Comparison of ENCODE assay signal across 15 cellular contexts in genomic region chr6:89044988-89045387, GRCh38. TPM values are rescaled to one million over a fixed set of nuclear protein-coding genes. Genes with fewer than 3 reads are reported as not detected.
A peak's percentile ranks its signal among the peaks of the same experiment; 100 is the strongest.
DNase-seq lines count a peak whose midpoint lies in the region; ATAC-seq and TF ChIP-seq lines count a peak whose summit lies in the region.
"Had no signal": no experiment of that assay in that cellular context is flagged by ENCODE, and none has a peak within 500 bp of the region (broad histone marks: within the 10 kb centered on the region; RNA-seq: fewer than 3 reads in every experiment).

No MANE protein-coding gene starts in this region.

- peaks cover 9 to 17% (median 14%) of the 10 kb centered on the region in 3 donors for H3K4me1 Mint-ChIP-seq in naive B cell
- peaks cover 3% of the 10 kb centered on the region for H3K4me1 Mint-ChIP-seq in activated CD8-positive, alpha-beta T cell treated with anti-CD3 and anti-CD28 coated beads for 36 hours (ENCODE audit: low read depth)

- H3K27me3 ChIP-seq in dorsolateral prefrontal cortex: no peaks in the 10 kb centered on the region
- H3K27me3 ChIP-seq: hepatocyte, thyroid gland had no signal

- peak overlapping the region in 40 of 59 donors; percentile 1 to 82 (median 54) for H3K27ac ChIP-seq in dorsolateral prefrontal cortex
- H3K27ac ChIP-seq: epithelial cell of prostate, hepatocyte, thyroid gland had no signal

- peak overlapping the region in 2 of 6 donors; percentile 63 to 78 for H3K27ac Mint-ChIP-seq in naive B cell
- no peak overlapping the region for H3K27ac Mint-ChIP-seq in activated CD8-positive, alpha-beta T cell treated with anti-CD3 and anti-CD28 coated beads for 36 hours
- H3K27ac Mint-ChIP-seq: activated naive CD8-positive, alpha-beta T cell had no signal

- H3K4me3 ChIP-seq in dorsolateral prefrontal cortex: no peak overlapping the region
- H3K4me3 ChIP-seq: hepatocyte, K562, thyroid gland had no signal

- no peaks in the 10 kb centered on the region for H3K27me3 Mint-ChIP-seq in naive B cell
- H3K27me3 Mint-ChIP-seq in activated CD8-positive, alpha-beta T cell treated with anti-CD3 and anti-CD28 coated beads for 36 hours: no peaks in the 10 kb centered on the region
- H3K27me3 Mint-ChIP-seq: activated naive CD8-positive, alpha-beta T cell had no signal

- peaks cover 0 to 8% of the 10 kb centered on the region in 2 donors for H3K36me3 Mint-ChIP-seq in naive B cell
- no peaks in the 10 kb centered on the region for H3K36me3 Mint-ChIP-seq in activated CD8-positive, alpha-beta T cell treated with anti-CD3 and anti-CD28 coated beads for 36 hours (ENCODE audit: low read depth)
- H3K36me3 Mint-ChIP-seq: activated naive CD8-positive, alpha-beta T cell had no signal

- peak; percentile 30 to 59 for ATAC-seq in naive B cell (ENCODE audit: low read depth in 2 of 2)
- no peak for ATAC-seq in activated CD8-positive, alpha-beta T cell treated with anti-CD3 and anti-CD28 coated beads for 36 hours
- no peak for ATAC-seq in HG02588 (IDR thresholded peaks at IDR 0.05; ENCODE audit: unreplicated experiment)
- ATAC-seq: K562, left colon had no signal

- TF ChIP-seq CTCF in dorsolateral prefrontal cortex (IDR thresholded peaks at IDR 0.05 in 54 of 56, conservative IDR thresholded peaks at IDR 0.05 in 2 of 56; ENCODE audit: low read depth in 1 of 56, partially characterized antibody in 56 of 56): no peak
- no peak for TF ChIP-seq CTCF in activated CD8-positive, alpha-beta T cell treated with anti-CD3 and anti-CD28 coated beads for 36 hours (IDR thresholded peaks at IDR 0.05)

- peak overlapping the region in 1 of 8 donors; percentile 29 for H3K4me3 Mint-ChIP-seq in naive B cell
- no peak overlapping the region for H3K4me3 Mint-ChIP-seq in activated CD8-positive, alpha-beta T cell treated with anti-CD3 and anti-CD28 coated beads for 36 hours
- H3K4me3 Mint-ChIP-seq: activated naive CD8-positive, alpha-beta T cell had no signal

- peaks cover 0 to 4% (median 0%) of the 10 kb centered on the region in 7 donors for H3K9me3 Mint-ChIP-seq in naive B cell
- H3K9me3 Mint-ChIP-seq in activated CD8-positive, alpha-beta T cell treated with anti-CD3 and anti-CD28 coated beads for 36 hours: peaks cover 2% of the 10 kb centered on the region

- POLR2A ChIA-PET in activated CD8-positive, alpha-beta T cell treated with anti-CD3 and anti-CD28 coated beads for 36 hours (lab: Charles Lee): interaction anchor here (0.7 kb wide), 1 partner anchor 145 kb away, joined by 3 read pairs; no protein-coding TSS in a partner anchor

- DNase-seq in AML-193 (lab: John Stamatoyannopoulos, UW): peak; percentile 85 to 90
- DNase-seq in MV-4-11 (lab: John Stamatoyannopoulos, UW): peak; percentile 96
- peak in 8 of 10 donors; percentile 26 to 63 (median 50) for DNase-seq in dorsolateral prefrontal cortex
- DNase-seq in naive B cell: no peak
- DNase-seq in stimulated activated CD4-positive, alpha-beta T cell treated with anti-CD3 and anti-CD28 coated beads, Interleukin-4, amount 100 ng/mL, for 1 hour: no peak
- no peak for DNase-seq in activated gamma-delta T cell (lab: John Stamatoyannopoulos, UW)
- DNase-seq in activated CD8-positive, alpha-beta T cell treated with anti-CD3 and anti-CD28 coated beads for 36 hours: no peak
- DNase-seq: left colon, NCI-H2029, thyroid gland had no signal

- CTCF ChIA-PET in activated CD8-positive, alpha-beta T cell treated with anti-CD3 and anti-CD28 coated beads for 36 hours (lab: Charles Lee): no interaction called here

- intact Hi-C loops in dorsolateral prefrontal cortex (cut with DNase I): no loop called here
- intact Hi-C loops in activated CD8-positive, alpha-beta T cell treated with anti-CD3 and anti-CD28 coated beads for 36 hours (cut with micrococcal nuclease): no loop called here

RNA-seq across cellular contexts. Expression of gene PNRC1, which starts 35.6 kb away (rescaled TPM):
- 100 to 1,000 TPM; 135 to 273 (median 176) TPM for total RNA-seq in dorsolateral prefrontal cortex
- polyA plus RNA-seq in naive B cell (ENCODE audit: low read depth in 6 of 6): 100 to 1,000 TPM; 421 to 964 (median 760) TPM
- 100 to 1,000 TPM; 157 to 162 TPM for total RNA-seq in activated CD8-positive, alpha-beta T cell treated with anti-CD3 and anti-CD28 coated beads for 36 hours

Comparison
In these comparisons a context has a peak if more than half of its experiments do, and no peak if none do; other contexts are left out.
1. DNase-seq: peak in AML-193 (2 of 2), MV-4-11 (single experiment) and dorsolateral prefrontal cortex (8 of 10); none in naive B cell (single experiment), stimulated activated CD4-positive, alpha-beta T cell treated with anti-CD3 and anti-CD28 coated beads, Interleukin-4, amount 100 ng/mL, for 1 hour (single experiment), activated gamma-delta T cell (single experiment) and activated CD8-positive, alpha-beta T cell treated with anti-CD3 and anti-CD28 coated beads for 36 hours (single experiment).
2. ATAC-seq: peak in naive B cell (2 of 2); none in activated CD8-positive, alpha-beta T cell treated with anti-CD3 and anti-CD28 coated beads for 36 hours (single experiment) and HG02588 (single experiment).